Comparison of ENCODE assay signal across 11 cellular contexts in the genomic region with DNA sequence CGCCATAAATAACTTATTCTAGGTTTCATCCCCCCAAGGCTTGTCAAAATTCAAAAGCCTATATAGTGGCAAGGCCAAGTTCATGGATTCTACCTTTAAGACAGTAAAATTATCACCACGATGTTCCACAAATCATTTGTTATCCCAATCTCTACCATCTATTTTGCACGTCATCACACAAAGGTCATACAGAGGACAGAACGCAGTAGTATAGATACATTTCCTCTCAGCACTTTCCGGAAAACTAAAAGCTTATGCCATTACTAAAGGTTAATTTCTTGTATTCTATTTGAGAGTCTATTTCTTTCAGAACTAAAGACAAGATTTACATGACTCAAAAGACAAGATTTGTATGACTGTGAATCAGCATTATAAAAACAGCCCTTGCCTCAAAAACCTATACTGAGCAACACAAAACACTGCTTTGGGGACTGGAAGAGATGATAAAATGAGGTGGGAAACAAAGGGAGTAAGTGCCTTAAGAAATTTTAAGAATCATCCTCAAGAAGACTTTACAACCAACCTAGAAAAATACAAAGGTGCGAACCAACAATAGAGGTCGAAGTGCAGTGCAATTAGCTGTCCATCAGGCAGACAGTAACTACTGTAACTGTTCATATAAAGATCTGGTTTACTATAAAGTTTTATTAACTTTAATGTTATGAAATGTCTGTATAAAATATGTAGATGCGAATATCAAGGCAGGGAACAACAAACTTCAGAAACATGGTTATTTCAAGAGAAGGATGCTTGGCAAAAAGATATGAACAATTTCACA. TPM values are rescaled to one million over a fixed set of nuclear protein-coding genes. Genes with fewer than 3 reads are reported as not detected.
A peak's percentile ranks its signal among the peaks of the same experiment; 100 is the strongest.
DNase-seq lines count a peak whose midpoint lies in the region; ATAC-seq and TF ChIP-seq lines count a peak whose summit lies in the region.
"Had no signal": no experiment of that assay in that cellular context is flagged by ENCODE, and none has a peak within 500 bp of the region (broad histone marks: within the 10 kb centered on the region; RNA-seq: fewer than 3 reads in every experiment).

No MANE protein-coding gene starts in this region.

- TF ChIP-seq CTCF in gastroesophageal sphincter (IDR thresholded peaks at IDR 0.05) = no peak

- H3K4me1 ChIP-seq in iPS-15b (ENCODE audit: control insufficient read depth, insufficient read depth, low read length) = peaks cover 31% of the 10 kb centered on the region
- peaks cover 41 to 99% (median 52%) of the 10 kb centered on the region in 3 donors for H3K4me1 ChIP-seq in gastroesophageal sphincter

- no peak overlapping the region for H3K9ac ChIP-seq in iPS-15b (ENCODE audit: low read depth, low read length)

- H3K27ac Mint-ChIP-seq in activated CD4-positive, alpha-beta T cell treated with anti-CD3 and anti-CD28 coated beads, Interleukin-2, amount 10 ng/mL, durations not matched to agents 7 days and 5 days = peak overlapping the region; percentile 91
- H3K27ac Mint-ChIP-seq in activated naive CD8-positive, alpha-beta T cell = peak overlapping the region; percentile 90
- no peak overlapping the region for H3K27ac Mint-ChIP-seq in stimulated activated effector memory CD8-positive, alpha-beta T cell treated with anti-CD3 and anti-CD28 coated beads, Interleukin-12 subunit alpha, Interleukin-12 subunit beta, amount 100 ng/mL, for 72 hours

- H3K36me3 ChIP-seq in iPS-15b (ENCODE audit: control insufficient read depth, insufficient read depth, low read length) (no peaks in the 10 kb centered on the region), gastroesophageal sphincter (no peaks in the 10 kb centered on the region)

- DNase-seq in activated CD4-positive, alpha-beta T cell treated with anti-CD3 and anti-CD28 coated beads, Interleukin-2, amount 10 ng/mL, durations not matched to agents 7 days and 5 days = peak; percentile 47
- DNase-seq in activated CD4-positive, alpha-beta T cell treated with anti-CD3 and anti-CD28 coated beads for 1 hour = no peak
- no peak for DNase-seq in stimulated activated effector memory CD8-positive, alpha-beta T cell treated with anti-CD3 and anti-CD28 coated beads, Interleukin-12 subunit alpha, Interleukin-12 subunit beta, amount 100 ng/mL, for 72 hours (ENCODE audit: low spot score in 2 of 2)
- no peak for DNase-seq in HUDEP-2 (lab: John Stamatoyannopoulos, UW; ENCODE audit: unreplicated experiment in 76 of 76)
- DNase-seq: NCI-H510A treated with DMSO at 0.1 percent for 48 hours had no signal

- WGBS in gastroesophageal sphincter (ENCODE audit: low coverage in 1 of 2), 2 donors = 63 to 68% methylated on average over 6 to 8 of the region's 8 CpGs

- H3K27me3 Mint-ChIP-seq in activated CD4-positive, alpha-beta T cell treated with anti-CD3 and anti-CD28 coated beads, Interleukin-2, amount 10 ng/mL, durations not matched to agents 7 days and 5 days = no peaks in the 10 kb centered on the region
- H3K27me3 Mint-ChIP-seq in activated naive CD8-positive, alpha-beta T cell = no peaks in the 10 kb centered on the region

- peaks cover 84% of the 10 kb centered on the region for H3K4me1 Mint-ChIP-seq in activated CD4-positive, alpha-beta T cell treated with anti-CD3 and anti-CD28 coated beads, Interleukin-2, amount 10 ng/mL, durations not matched to agents 7 days and 5 days
- peaks cover 87% of the 10 kb centered on the region for H3K4me1 Mint-ChIP-seq in activated naive CD8-positive, alpha-beta T cell (ENCODE audit: low read depth)
- H3K4me1 Mint-ChIP-seq in stimulated activated effector memory CD8-positive, alpha-beta T cell treated with anti-CD3 and anti-CD28 coated beads, Interleukin-12 subunit alpha, Interleukin-12 subunit beta, amount 100 ng/mL, for 72 hours = peaks cover 70% of the 10 kb centered on the region

- H3K9me3 ChIP-seq in iPS-15b (ENCODE audit: control insufficient read depth, insufficient read depth, low read length) (no peaks in the 10 kb centered on the region), gastroesophageal sphincter (no peaks in the 10 kb centered on the region)

- peak overlapping the region; percentile 72 for H3K4me3 Mint-ChIP-seq in activated CD4-positive, alpha-beta T cell treated with anti-CD3 and anti-CD28 coated beads, Interleukin-2, amount 10 ng/mL, durations not matched to agents 7 days and 5 days
- no peak overlapping the region for H3K4me3 Mint-ChIP-seq in activated naive CD8-positive, alpha-beta T cell
- H3K4me3 Mint-ChIP-seq in stimulated activated effector memory CD8-positive, alpha-beta T cell treated with anti-CD3 and anti-CD28 coated beads, Interleukin-12 subunit alpha, Interleukin-12 subunit beta, amount 100 ng/mL, for 72 hours = no peak overlapping the region

- ATAC-seq in stimulated activated effector memory CD8-positive, alpha-beta T cell treated with anti-CD3 and anti-CD28 coated beads, Interleukin-12 subunit alpha, Interleukin-12 subunit beta, amount 100 ng/mL, for 72 hours = peak; percentile 82
- no peak for ATAC-seq in GM19452 (IDR thresholded peaks at IDR 0.05; ENCODE audit: unreplicated experiment)
- no peak for ATAC-seq in gastroesophageal sphincter
- ATAC-seq: HCT116 had no signal

- no peak for TF ChIP-seq EP300 in gastroesophageal sphincter (IDR thresholded peaks at IDR 0.05)

- H3K27ac ChIP-seq in gastroesophageal sphincter = peak overlapping the region in 2 of 4 donors; percentile 33 to 34

- peak overlapping the region; percentile 5 for H3K4me3 ChIP-seq in iPS-15b (ENCODE audit: low read depth, low read length)
- peak overlapping the region in 1 of 2 donors; percentile 1 for H3K4me3 ChIP-seq in gastroesophageal sphincter
- H3K4me3 ChIP-seq: lung had no signal

- no peaks in the 10 kb centered on the region for H3K27me3 ChIP-seq in iPS-15b (ENCODE audit: control insufficient read depth, insufficient read depth, low read length)
- no peaks in the 10 kb centered on the region for H3K27me3 ChIP-seq in gastroesophageal sphincter

- peaks cover 76% of the 10 kb centered on the region for H3K36me3 Mint-ChIP-seq in activated CD4-positive, alpha-beta T cell treated with anti-CD3 and anti-CD28 coated beads, Interleukin-2, amount 10 ng/mL, durations not matched to agents 7 days and 5 days (ENCODE audit: low read depth)
- H3K36me3 Mint-ChIP-seq in activated naive CD8-positive, alpha-beta T cell = peaks cover 29% of the 10 kb centered on the region
- no peaks in the 10 kb centered on the region for H3K36me3 Mint-ChIP-seq in stimulated activated effector memory CD8-positive, alpha-beta T cell treated with anti-CD3 and anti-CD28 coated beads, Interleukin-12 subunit alpha, Interleukin-12 subunit beta, amount 100 ng/mL, for 72 hours

- CTCF ChIA-PET in activated CD4-positive, alpha-beta T cell treated with anti-CD3 and anti-CD28 coated beads, Interleukin-2, amount 10 ng/mL, durations not matched to agents 7 days and 5 days (lab: Charles Lee) = no interaction called here

- TF ChIP-seq POLR2A in gastroesophageal sphincter (IDR thresholded peaks at IDR 0.05) = no peak

- POLR2A ChIA-PET in activated CD4-positive, alpha-beta T cell treated with anti-CD3 and anti-CD28 coated beads, Interleukin-2, amount 10 ng/mL, durations not matched to agents 7 days and 5 days (lab: Charles Lee) = interaction anchor here (1.5 kb wide), 1 partner anchor 49 kb away, joined by 3 read pairs; a partner anchor contains a TSS

- H3K9me3 Mint-ChIP-seq in activated CD4-positive, alpha-beta T cell treated with anti-CD3 and anti-CD28 coated beads, Interleukin-2, amount 10 ng/mL, durations not matched to agents 7 days and 5 days = no peaks in the 10 kb centered on the region
- H3K9me3 Mint-ChIP-seq in activated naive CD8-positive, alpha-beta T cell (ENCODE audit: low read depth) = no peaks in the 10 kb centered on the region
- no peaks in the 10 kb centered on the region for H3K9me3 Mint-ChIP-seq in stimulated activated effector memory CD8-positive, alpha-beta T cell treated with anti-CD3 and anti-CD28 coated beads, Interleukin-12 subunit alpha, Interleukin-12 subunit beta, amount 100 ng/mL, for 72 hours

RNA-seq across cellular contexts. Expression of a gene that starts 7.6 kb away (rescaled TPM):
- 100 to 1,000 TPM; 360 to 500 TPM for total RNA-seq in activated CD4-positive, alpha-beta T cell treated with anti-CD3 and anti-CD28 coated beads, Interleukin-2, amount 10 ng/mL, durations not matched to agents 7 days and 5 days
- 100 to 1,000 TPM; 345 to 432 (median 402) TPM for total RNA-seq in gastroesophageal sphincter

RNA-seq across cellular contexts. Expression of a gene that starts 49.0 kb away (rescaled TPM):
- 10 to 100 TPM; 35.1 to 40.7 TPM for total RNA-seq in activated CD4-positive, alpha-beta T cell treated with anti-CD3 and anti-CD28 coated beads, Interleukin-2, amount 10 ng/mL, durations not matched to agents 7 days and 5 days
- 10 to 100 TPM in 3 of 4 donors, 1 to 10 TPM in 1; 6.7 to 22.2 (median 12.9) TPM for total RNA-seq in gastroesophageal sphincter

RNA-seq across cellular contexts. Expression of a gene that starts 59.0 kb away (rescaled TPM):
- 10 to 100 TPM; 13.8 to 15.2 TPM for total RNA-seq in activated CD4-positive, alpha-beta T cell treated with anti-CD3 and anti-CD28 coated beads, Interleukin-2, amount 10 ng/mL, durations not matched to agents 7 days and 5 days
- total RNA-seq in gastroesophageal sphincter = 10 to 100 TPM; 26.2 to 31.0 (median 27.7) TPM
